In the genomic region with DNA sequence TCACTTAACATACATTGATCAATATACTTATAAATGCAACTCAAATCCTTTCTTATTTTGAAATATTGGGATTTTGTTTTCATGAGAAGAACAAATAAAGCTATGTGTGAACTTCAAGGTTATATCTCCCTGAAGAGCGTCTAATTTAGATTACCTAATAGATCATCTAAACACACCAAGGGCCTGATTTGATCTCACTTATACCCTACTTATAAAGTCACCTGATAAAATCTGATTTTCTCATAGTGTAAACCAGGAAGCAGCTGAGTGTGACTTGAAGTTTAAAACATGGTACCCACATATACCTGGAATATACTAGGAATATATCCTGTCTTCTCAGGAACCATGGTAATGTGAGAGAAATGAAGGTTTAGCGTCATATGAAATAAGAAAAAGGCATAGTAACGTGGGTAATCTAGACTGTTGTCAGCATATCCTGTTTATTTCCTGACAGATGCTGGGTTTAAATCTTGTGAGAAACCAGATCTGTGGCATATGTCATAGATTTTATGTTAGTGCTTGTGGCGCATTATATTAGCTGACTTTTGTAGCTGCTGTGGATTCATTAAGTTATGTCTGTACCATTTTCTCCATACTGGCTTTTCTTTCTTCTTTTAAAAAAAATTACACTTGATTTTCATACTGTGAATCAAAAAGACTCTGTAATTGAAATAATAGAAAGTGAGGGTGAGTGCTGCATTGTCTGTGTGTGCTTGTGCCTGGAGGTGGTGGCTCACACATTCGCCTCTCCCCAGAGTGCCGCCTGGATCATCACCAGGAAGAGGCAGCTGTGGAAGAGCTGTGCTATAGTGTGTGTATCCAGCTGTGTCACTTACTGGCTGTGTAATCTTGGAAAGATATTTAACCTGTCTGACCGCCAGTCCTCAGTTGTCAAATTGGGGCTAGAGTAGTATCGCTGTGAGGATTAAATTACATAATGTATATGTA, we compare ENCODE assay signal across 1 cellular context.
TF ChIP-seq lines count a peak whose summit lies in the region.

No MANE protein-coding gene starts in this region.

TF ChIP-seq in K562, 482 proteins besides CTCF, POLR2A, EP300 and RAD21 (continued from another document):
- TF ChIP-seq ZNF165 (CRISPR knock-in tag; IDR thresholded peaks at IDR 0.05; ENCODE audit: borderline replicate concordance) (no peak), MCM3 (IDR thresholded peaks at IDR 0.05) (no peak), CXXC5 (CRISPR knock-in tag; IDR thresholded peaks at IDR 0.05) (no peak)
- TF ChIP-seq, protein P1, sequence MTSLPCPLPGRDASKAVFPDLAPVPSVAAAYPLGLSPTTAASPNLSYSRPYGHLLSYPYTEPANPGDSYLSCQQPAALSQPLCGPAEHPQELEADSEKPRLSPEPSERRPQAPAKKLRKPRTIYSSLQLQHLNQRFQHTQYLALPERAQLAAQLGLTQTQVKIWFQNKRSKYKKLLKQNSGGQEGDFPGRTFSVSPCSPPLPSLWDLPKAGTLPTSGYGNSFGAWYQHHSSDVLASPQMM (CRISPR knock-in tag; IDR thresholded peaks at IDR 0.05), result no peak
- TF ChIP-seq, protein P2, sequence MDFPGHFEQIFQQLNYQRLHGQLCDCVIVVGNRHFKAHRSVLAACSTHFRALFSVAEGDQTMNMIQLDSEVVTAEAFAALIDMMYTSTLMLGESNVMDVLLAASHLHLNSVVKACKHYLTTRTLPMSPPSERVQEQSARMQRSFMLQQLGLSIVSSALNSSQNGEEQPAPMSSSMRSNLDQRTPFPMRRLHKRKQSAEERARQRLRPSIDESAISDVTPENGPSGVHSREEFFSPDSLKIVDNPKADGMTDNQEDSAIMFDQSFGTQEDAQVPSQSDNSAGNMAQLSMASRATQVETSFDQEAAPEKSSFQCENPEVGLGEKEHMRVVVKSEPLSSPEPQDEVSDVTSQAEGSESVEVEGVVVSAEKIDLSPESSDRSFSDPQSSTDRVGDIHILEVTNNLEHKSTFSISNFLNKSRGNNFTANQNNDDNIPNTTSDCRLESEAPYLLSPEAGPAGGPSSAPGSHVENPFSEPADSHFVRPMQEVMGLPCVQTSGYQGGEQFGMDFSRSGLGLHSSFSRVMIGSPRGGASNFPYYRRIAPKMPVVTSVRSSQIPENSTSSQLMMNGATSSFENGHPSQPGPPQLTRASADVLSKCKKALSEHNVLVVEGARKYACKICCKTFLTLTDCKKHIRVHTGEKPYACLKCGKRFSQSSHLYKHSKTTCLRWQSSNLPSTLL (IDR thresholded peaks at IDR 0.05), result no peak
TF ChIP-seq in K562: peak in this region for 0.
